In genomic region chr13:85567909-85568308, GRCh38 we compare ENCODE assay signal across 17 cellular contexts.
"Had no signal": no experiment of that assay in that cellular context is flagged by ENCODE, and none has a peak within 500 bp of the region (broad histone marks: within the 10 kb centered on the region; RNA-seq: fewer than 3 reads in every experiment).

No MANE protein-coding gene starts in this region.

- H3K9me3 ChIP-seq: esophagus muscularis mucosa, gastrocnemius medialis, spleen, tibial artery, upper lobe of right lung, vagina had no signal

- H3K4me1 ChIP-seq: esophagus muscularis mucosa, gastrocnemius medialis, spleen, tibial artery, upper lobe of right lung, vagina had no signal

- H3K4me3 ChIP-seq: esophagus muscularis mucosa, gastrocnemius medialis, spleen, tibial artery, upper lobe of right lung, vagina had no signal

- H3K36me3 ChIP-seq: esophagus muscularis mucosa, gastrocnemius medialis, spleen, tibial artery, upper lobe of right lung, vagina had no signal

- H3K27me3 ChIP-seq: esophagus muscularis mucosa, gastrocnemius medialis, spleen, tibial artery, upper lobe of right lung, vagina had no signal

- DNase-seq: effector memory CD8-positive, alpha-beta T cell; gastrocnemius medialis; glutamatergic neuron; kidney glomerular epithelial cell; naive thymus-derived CD8-positive, alpha-beta T cell; posterior cingulate gyrus; spleen; stimulated activated CD4-positive, alpha-beta T cell treated with anti-CD3 and anti-CD28 coated beads, Interleukin-15, amount 100 ng/mL, for 24 hours; stimulated activated CD4-positive, alpha-beta T cell treated with anti-CD3 and anti-CD28 coated beads, Interleukin-1b, Interleukin-23, amount 100 ng/mL, for 48 hours; stimulated activated CD4-positive, alpha-beta T cell treated with anti-CD3 and anti-CD28 coated beads, Interleukin-4, amount 100 ng/mL, for 24 hours; tibial artery; upper lobe of right lung had no signal

- ATAC-seq: effector memory CD8-positive, alpha-beta T cell; gastrocnemius medialis; naive thymus-derived CD8-positive, alpha-beta T cell; sciatic nerve; stimulated activated memory B cell treated with anti-CD40 and anti-IgM and Interleukin-4, amounts not matched to agents 10 μg/mL and 1 μg/mL and 100 μg/mL, for 72 hours; upper lobe of right lung had no signal

- H3K27ac ChIP-seq: epithelial cell of prostate, esophagus muscularis mucosa, gastrocnemius medialis, spleen, tibial artery, upper lobe of right lung, vagina had no signal
